8 cellular contexts compared by ENCODE assay signal in genomic region chr6:13453771-13454251, GRCh38. TPM values are rescaled to one million over a fixed set of nuclear protein-coding genes. Genes with fewer than 3 reads are reported as not detected.
DNase-seq lines count a peak whose midpoint lies in the region; ATAC-seq, FAIRE-seq and TF ChIP-seq lines count a peak whose summit lies in the region.

No MANE protein-coding gene starts in this region.

- H3K27me3 ChIP-seq in naive thymus-derived CD4-positive, alpha-beta T cell (ENCODE audit: control insufficient read depth in 2 of 2, insufficient read depth in 2 of 2, low read length in 2 of 2): no peaks in the 10 kb centered on the region
- no peaks in the 10 kb centered on the region for H3K27me3 ChIP-seq in A673 (replicated peaks; ENCODE audit: insufficient read depth, low read depth, low read length, poor library complexity)

- DNase-seq in NCI-H2171 treated with DMSO at 0.1 percent for 48 hours (lab: John Stamatoyannopoulos, UW) (peak; percentile 85), A673 (ENCODE audit: low spot score) (no peak), kidney (no peak), GM10266 (ENCODE audit: extremely low spot score) (no peak)
- peak; percentile 72 for DNase-seq in activated naive CD4-positive, alpha-beta T cell treated with anti-CD3 and anti-CD28 coated beads for 36 hours
- peak in 1 of 9 donors; percentile 56 for DNase-seq in naive thymus-derived CD4-positive, alpha-beta T cell

- peak overlapping the region; percentile 46 for H3K4me3 Mint-ChIP-seq in activated naive CD4-positive, alpha-beta T cell treated with anti-CD3 and anti-CD28 coated beads for 36 hours
- peak overlapping the region in 7 of 10 donors; percentile 19 to 78 (median 66) for H3K4me3 Mint-ChIP-seq in naive thymus-derived CD4-positive, alpha-beta T cell

- POLR2A ChIA-PET in HEK293 (lab: Yijun Ruan, JAX): interaction anchor here (0.8 kb wide), 1 partner anchor 32 kb away, joined by 10 read pairs; no protein-coding TSS in a partner anchor
- POLR2A ChIA-PET in naive thymus-derived CD4-positive, alpha-beta T cell (lab: Charles Lee): interaction anchor here (0.8 to 1.0 kb wide), 2 partner anchors 73 to 120 kb away, joined by 3 read pairs; partner anchors contain the start of gene SIRT5
- POLR2A ChIA-PET in A673 (lab: Charles Lee; ENCODE audit: low non-redundant PET): no interaction called here

- H3K36me3 ChIP-seq in HEK293 (ENCODE audit: control insufficient read depth in 2 of 2, insufficient read depth in 1 of 2, low read length in 2 of 2): no peaks in the 10 kb centered on the region
- no peaks in the 10 kb centered on the region for H3K36me3 ChIP-seq in naive thymus-derived CD4-positive, alpha-beta T cell (ENCODE audit: control insufficient read depth in 2 of 3, insufficient read depth in 3 of 3, low read length in 3 of 3)
- H3K36me3 ChIP-seq in A673 (ENCODE audit: insufficient read depth, low read length, poor library complexity, severe bottlenecking): no peaks in the 10 kb centered on the region
- H3K36me3 ChIP-seq in kidney (ENCODE audit: control insufficient read depth in 1 of 2, insufficient read depth in 2 of 2, low read length in 2 of 2): no peaks in the 10 kb centered on the region

- no peaks in the 10 kb centered on the region for H3K36me3 Mint-ChIP-seq in activated naive CD4-positive, alpha-beta T cell treated with anti-CD3 and anti-CD28 coated beads for 36 hours (ENCODE audit: low read depth)
- peaks cover 0 to 7% (median 0%) of the 10 kb centered on the region in 5 donors for H3K36me3 Mint-ChIP-seq in naive thymus-derived CD4-positive, alpha-beta T cell

- H3K9me3 ChIP-seq in HEK293 (ENCODE audit: control insufficient read depth, insufficient read depth, low read depth, low read length) (no peaks in the 10 kb centered on the region), A673 (ENCODE audit: low read depth, low read length, poor library complexity, severe bottlenecking) (no peaks in the 10 kb centered on the region), kidney (ENCODE audit: control insufficient read depth in 1 of 2, low read length in 2 of 2) (no peaks in the 10 kb centered on the region)
- H3K9me3 ChIP-seq in naive thymus-derived CD4-positive, alpha-beta T cell (ENCODE audit: control insufficient read depth in 2 of 3, low read length in 3 of 3): no peaks in the 10 kb centered on the region

- no peak overlapping the region for H3K9ac ChIP-seq in kidney (ENCODE audit: low read length in 2 of 2)

- no peak for TF ChIP-seq POLR2A in GM18505 (IDR thresholded peaks at IDR 0.05; ENCODE audit: borderline replicate concordance, extremely low read depth, insufficient read depth, insufficient read length)

- H3K27ac ChIP-seq in HEK293 (ENCODE audit: extremely low read depth, low read depth, low read length): no peak overlapping the region
- peak overlapping the region; percentile 16 for H3K27ac ChIP-seq in naive thymus-derived CD4-positive, alpha-beta T cell (ENCODE audit: low read depth, low read length)
- H3K27ac ChIP-seq in A673 (ENCODE audit: low read depth, low read length, poor library complexity, severe bottlenecking): no peak overlapping the region
- no peak overlapping the region for H3K27ac ChIP-seq in kidney (ENCODE audit: low read depth in 2 of 2, low read length in 2 of 2)

- peaks cover 3% of the 10 kb centered on the region for H3K9me3 Mint-ChIP-seq in activated naive CD4-positive, alpha-beta T cell treated with anti-CD3 and anti-CD28 coated beads for 36 hours
- H3K9me3 Mint-ChIP-seq in naive thymus-derived CD4-positive, alpha-beta T cell: peaks cover 0 to 2% (median 0%) of the 10 kb centered on the region in 11 donors

- H3K27me3 Mint-ChIP-seq in activated naive CD4-positive, alpha-beta T cell treated with anti-CD3 and anti-CD28 coated beads for 36 hours (ENCODE audit: low read depth): no peaks in the 10 kb centered on the region
- no peaks in the 10 kb centered on the region for H3K27me3 Mint-ChIP-seq in naive thymus-derived CD4-positive, alpha-beta T cell

- TF ChIP-seq CTCF in HEK293 (tag by site-specific recombination; IDR thresholded peaks at IDR 0.05): no peak
- no peak for TF ChIP-seq CTCF in A673 (conservative IDR thresholded peaks at IDR 0.05; ENCODE audit: low read depth, low read length)
- no peak for TF ChIP-seq CTCF in kidney (IDR thresholded peaks at IDR 0.05; ENCODE audit: borderline replicate concordance, extremely low read depth, insufficient read depth)
- no peak for TF ChIP-seq CTCF in GM10266 (IDR thresholded peaks at IDR 0.05; ENCODE audit: control insufficient read depth, insufficient read depth, low read depth, missing control alignments)

- intact Hi-C loops in activated naive CD4-positive, alpha-beta T cell treated with anti-CD3 and anti-CD28 coated beads for 36 hours (cut with micrococcal nuclease): loop anchor here (1.0 to 5.0 kb wide), 15 partner anchors 12 to 1993 kb away; partner anchors contain the start of gene RANBP9
- intact Hi-C loops in naive thymus-derived CD4-positive, alpha-beta T cell (cut with micrococcal nuclease): loop anchor here (1.0 to 10.0 kb wide), 13 partner anchors 26 to 612 kb away; partner anchors contain the start of genes NOL7 (in 2 of the 2), GFOD1 (in 1 of the 2) and SIRT5 (in 1 of the 2)
- intact Hi-C loops in A673 (cut with micrococcal nuclease; ENCODE audit: unreplicated experiment): no loop called here
- intact Hi-C loops in kidney (cut with DNase I): no loop called here

- CTCF ChIA-PET in HEK293 (lab: Yijun Ruan, JAX) (interaction anchor here (1.1 to 2.3 kb wide), 4 partner anchors 10 to 162 kb away, joined by 5 to 12 read pairs (median 5); partner anchors contain the start of gene SIRT5), A673 (lab: Charles Lee) (no interaction called here)
- CTCF ChIA-PET in activated naive CD4-positive, alpha-beta T cell treated with anti-CD3 and anti-CD28 coated beads for 36 hours (lab: Charles Lee): interaction anchor here (0.8 to 1.4 kb wide), 2 partner anchors 18 to 98 kb away, joined by 4 read pairs; no protein-coding TSS in a partner anchor
- CTCF ChIA-PET in naive thymus-derived CD4-positive, alpha-beta T cell (lab: Charles Lee): interaction anchor here (0.7 to 4.7 kb wide), 11 partner anchors 9 to 591 kb away, joined by 3 to 28 read pairs (median 3); partner anchors contain the start of genes NOL7 and SIRT5

- no peak for ATAC-seq in naive thymus-derived CD4-positive, alpha-beta T cell
- ATAC-seq in GM18505 (IDR thresholded peaks at IDR 0.05; ENCODE audit: unreplicated experiment): no peak

- H3K4me3 ChIP-seq in HEK293 (ENCODE audit: low read depth, low read length) (no peak overlapping the region), A673 (ENCODE audit: low read depth, low read length, poor library complexity, severe bottlenecking) (no peak overlapping the region), kidney (ENCODE audit: low read length in 2 of 2) (no peak overlapping the region)
- H3K4me3 ChIP-seq in naive thymus-derived CD4-positive, alpha-beta T cell (ENCODE audit: low read length): no peak overlapping the region

- no peak for FAIRE-seq in kidney (lab: Jason Lieb, UNC)

- peaks cover 3% of the 10 kb centered on the region; the same call in 1 of the 2 replicates for H3K4me1 ChIP-seq in HEK293 (ENCODE audit: control insufficient read depth, insufficient read depth, low read length)
- H3K4me1 ChIP-seq in naive thymus-derived CD4-positive, alpha-beta T cell (ENCODE audit: control insufficient read depth in 2 of 2, insufficient read depth in 2 of 2, low read length in 2 of 2): peaks cover 17 to 23% of the 10 kb centered on the region in 2 donors
- H3K4me1 ChIP-seq in A673 (ENCODE audit: insufficient read depth, low read length, poor library complexity, severe bottlenecking): peaks cover 19% of the 10 kb centered on the region
- H3K4me1 ChIP-seq in kidney (ENCODE audit: control insufficient read depth in 1 of 2, insufficient read depth in 1 of 2, low read depth in 1 of 2, low read length in 2 of 2): no peaks in the 10 kb centered on the region

- peak overlapping the region; percentile 93 for H3K27ac Mint-ChIP-seq in activated naive CD4-positive, alpha-beta T cell treated with anti-CD3 and anti-CD28 coated beads for 36 hours
- peak overlapping the region in 8 of 9 donors; percentile 66 to 88 (median 78) for H3K27ac Mint-ChIP-seq in naive thymus-derived CD4-positive, alpha-beta T cell

- no TSS peak for BruUV-seq in A673 (replicated peaks; lab: Mats Ljungman, UMichigan)

- peaks cover 45% of the 10 kb centered on the region for H3K4me1 Mint-ChIP-seq in activated naive CD4-positive, alpha-beta T cell treated with anti-CD3 and anti-CD28 coated beads for 36 hours (ENCODE audit: low read depth)
- H3K4me1 Mint-ChIP-seq in naive thymus-derived CD4-positive, alpha-beta T cell: peaks cover 14 to 51% (median 28%) of the 10 kb centered on the region in 7 donors

TF ChIP-seq in HEK293, 187 proteins besides CTCF, POLR2A, EP300 and RAD21 (continues in another document):
- TF ChIP-seq ZNF704 (tag by site-specific recombination; IDR thresholded peaks at IDR 0.05) (no peak), ZNF114 (tag by site-specific recombination; IDR thresholded peaks at IDR 0.05) (no peak), ZNF600 (tag by site-specific recombination; IDR thresholded peaks at IDR 0.05) (peak; percentile 77), SP7 (tag by site-specific recombination; IDR thresholded peaks at IDR 0.05) (0 out of 2 replicates have a peak, but pooled peaks have one; percentile 29), ZNF843 (tag by site-specific recombination; IDR thresholded peaks at IDR 0.05) (no peak), ZEB2 (tag by site-specific recombination; IDR thresholded peaks at IDR 0.05) (0 out of 2 replicates have a peak, but pooled peaks have one; percentile 24), ZNF146 (tag by site-specific recombination; IDR thresholded peaks at IDR 0.05) (no peak)

RNA-seq across cellular contexts. Expression of gene GFOD1, which starts 33.6 kb away (rescaled TPM):
- total RNA-seq in activated naive CD4-positive, alpha-beta T cell treated with anti-CD3 and anti-CD28 coated beads for 36 hours: 1 to 10 TPM; 3.7 to 4.2 TPM
- total RNA-seq in naive thymus-derived CD4-positive, alpha-beta T cell: 10 to 100 TPM in 1 of 5 experiments, 1 to 10 TPM in 2, under 1 TPM in 2; 0.73 to 10.8 (median 2.0) TPM
- polyA plus RNA-seq in naive thymus-derived CD4-positive, alpha-beta T cell: under 1 TPM in 1 of 2 donors, not detected in 1; 0.24 TPM
- total RNA-seq in A673 (2021): 7.5 and 8.8 TPM in 2 replicates
- total RNA-seq in kidney: 14.6 TPM
- 2.1 TPM for polyA plus RNA-seq in kidney (ENCODE audit: insufficient read depth, low read depth, low replicate concordance)

Comparison
In these comparisons a context has a peak if more than half of its experiments do, and no peak if none do; other contexts are left out.
1. DNase-seq: peak in NCI-H2171 treated with DMSO at 0.1 percent for 48 hours (single experiment) and activated naive CD4-positive, alpha-beta T cell treated with anti-CD3 and anti-CD28 coated beads for 36 hours (single experiment); none in A673 (single experiment), kidney (single experiment) and GM10266 (single experiment).
2. intact Hi-C loops: an anchor here in activated naive CD4-positive, alpha-beta T cell treated with anti-CD3 and anti-CD28 coated beads for 36 hours (1.0 to 5.0 kb wide) and naive thymus-derived CD4-positive, alpha-beta T cell (1.0 to 10.0 kb wide); none called in A673 and kidney.